In the genomic region with DNA sequence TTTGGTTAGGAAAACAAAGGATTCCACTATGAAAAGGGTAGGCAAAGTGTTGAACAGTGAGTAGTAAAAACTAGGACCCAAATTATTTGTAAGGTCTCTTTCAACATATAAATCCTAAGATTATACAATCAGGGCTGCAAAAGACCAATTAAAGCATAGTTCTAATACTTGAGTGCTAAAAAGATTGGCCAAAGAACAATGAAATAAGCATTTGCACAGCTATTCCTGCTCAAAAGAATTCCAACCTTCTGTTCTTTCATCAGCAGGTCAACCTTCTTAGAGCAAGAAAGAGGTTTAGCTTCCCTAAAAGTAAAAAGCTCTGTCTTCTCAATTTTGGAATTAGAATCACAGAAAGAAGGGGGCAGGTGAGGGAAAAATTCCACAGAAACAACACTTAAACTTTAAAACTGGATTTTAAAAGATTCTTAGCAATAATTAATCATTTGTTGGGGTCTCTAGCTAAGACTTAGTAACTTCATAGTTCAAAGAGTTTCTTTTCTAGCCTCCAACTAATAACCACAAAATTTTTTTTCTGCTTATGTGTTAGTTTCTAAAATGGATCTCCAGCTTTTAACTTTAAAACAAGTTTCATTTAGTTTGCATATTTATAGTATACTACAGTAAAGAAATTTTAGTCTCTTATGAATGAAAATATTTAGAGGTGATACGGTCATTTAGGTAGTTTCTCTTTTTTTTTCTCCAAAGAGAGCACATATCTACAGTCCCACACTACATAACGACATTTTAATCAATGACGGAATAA, we compare ENCODE assay signal across 1 cellular context.
TF ChIP-seq lines count a peak whose summit lies in the region.

No MANE protein-coding gene starts in this region.

TF ChIP-seq in K562, 482 proteins besides CTCF, POLR2A, EP300 and RAD21:
- no peak for TF ChIP-seq SMARCE1 (IDR thresholded peaks at IDR 0.05)
- TF ChIP-seq, protein P1, sequence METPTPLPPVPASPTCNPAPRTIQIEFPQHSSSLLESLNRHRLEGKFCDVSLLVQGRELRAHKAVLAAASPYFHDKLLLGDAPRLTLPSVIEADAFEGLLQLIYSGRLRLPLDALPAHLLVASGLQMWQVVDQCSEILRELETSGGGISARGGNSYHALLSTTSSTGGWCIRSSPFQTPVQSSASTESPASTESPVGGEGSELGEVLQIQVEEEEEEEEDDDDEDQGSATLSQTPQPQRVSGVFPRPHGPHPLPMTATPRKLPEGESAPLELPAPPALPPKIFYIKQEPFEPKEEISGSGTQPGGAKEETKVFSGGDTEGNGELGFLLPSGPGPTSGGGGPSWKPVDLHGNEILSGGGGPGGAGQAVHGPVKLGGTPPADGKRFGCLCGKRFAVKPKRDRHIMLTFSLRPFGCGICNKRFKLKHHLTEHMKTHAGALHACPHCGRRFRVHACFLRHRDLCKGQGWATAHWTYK (CRISPR knock-in tag; IDR thresholded peaks at IDR 0.05), result no peak
- TF ChIP-seq, protein P2, sequence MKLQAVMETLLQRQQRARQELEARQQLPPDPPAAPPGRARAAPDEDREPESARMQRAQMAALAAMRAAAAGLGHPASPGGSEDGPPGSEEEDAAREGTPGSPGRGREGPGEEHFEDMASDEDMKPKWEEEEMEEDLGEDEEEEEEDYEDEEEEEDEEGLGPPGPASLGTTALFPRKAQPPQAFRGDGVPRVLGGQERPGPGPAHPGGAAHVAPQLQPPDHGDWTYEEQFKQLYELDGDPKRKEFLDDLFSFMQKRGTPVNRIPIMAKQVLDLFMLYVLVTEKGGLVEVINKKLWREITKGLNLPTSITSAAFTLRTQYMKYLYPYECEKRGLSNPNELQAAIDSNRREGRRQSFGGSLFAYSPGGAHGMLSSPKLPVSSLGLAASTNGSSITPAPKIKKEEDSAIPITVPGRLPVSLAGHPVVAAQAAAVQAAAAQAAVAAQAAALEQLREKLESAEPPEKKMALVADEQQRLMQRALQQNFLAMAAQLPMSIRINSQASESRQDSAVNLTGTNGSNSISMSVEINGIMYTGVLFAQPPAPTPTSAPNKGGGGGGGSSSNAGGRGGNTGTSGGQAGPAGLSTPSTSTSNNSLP (IDR thresholded peaks at IDR 0.05; ENCODE audit: borderline replicate concordance, low read depth, low read length), result no peak
- no peak for TF ChIP-seq ZNF41 (CRISPR knock-in tag; conservative IDR thresholded peaks at IDR 0.05)
- no peak for TF ChIP-seq YBX1 (IDR thresholded peaks at IDR 0.05)
TF ChIP-seq in K562: peak in this region for 0.
